8 cellular contexts compared by ENCODE assay signal in the genomic region with DNA sequence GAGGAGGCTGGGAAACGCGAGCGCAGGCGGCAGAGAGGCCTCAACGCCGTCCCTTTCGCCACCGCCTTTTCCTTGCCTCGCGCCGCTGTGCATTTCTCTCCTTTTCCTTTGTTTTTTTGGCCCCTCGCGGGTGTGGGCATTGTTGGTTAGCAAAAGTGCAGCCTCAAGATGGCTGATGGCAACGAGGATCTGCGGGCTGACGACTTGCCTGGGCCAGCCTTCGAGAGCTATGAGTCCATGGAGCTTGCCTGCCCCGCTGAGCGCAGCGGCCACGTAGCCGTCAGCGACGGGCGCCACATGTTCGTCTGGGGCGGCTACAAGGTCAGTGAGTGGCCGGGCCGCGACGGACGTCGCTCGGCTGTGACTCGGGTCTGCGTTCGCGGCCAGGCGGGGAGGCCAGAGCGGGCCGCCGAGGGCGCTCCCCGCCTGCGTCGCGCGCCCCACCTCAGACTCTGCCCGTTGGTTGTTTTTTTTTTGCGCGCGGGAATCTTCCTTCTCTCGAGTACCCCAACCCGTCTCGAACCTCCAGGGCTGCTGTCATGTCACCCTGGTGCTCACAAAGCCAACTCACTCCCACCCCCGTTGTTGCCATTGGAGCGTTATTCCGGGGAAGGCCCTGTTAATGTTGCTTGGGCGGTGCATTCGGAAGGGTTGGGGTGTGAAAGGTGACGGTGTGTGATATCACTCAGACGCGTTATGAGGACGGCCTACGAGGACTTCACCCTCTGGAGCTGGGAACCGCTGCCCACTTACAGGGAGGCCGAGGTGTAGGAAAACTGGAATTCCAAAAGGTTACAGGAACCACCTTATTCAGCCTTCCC. TPM values are rescaled to one million over a fixed set of nuclear protein-coding genes. Genes with fewer than 3 reads are reported as not detected.
A peak's percentile ranks its signal among the peaks of the same experiment; 100 is the strongest.
DNase-seq lines count a peak whose midpoint lies in the region; ATAC-seq and FAIRE-seq lines count a peak whose summit lies in the region.

No MANE protein-coding gene starts in this region.

- FAIRE-seq in urothelium cell line (lab: Jason Lieb, UNC) = peak; percentile 93

- H3K4me3 ChIP-seq in adipocyte (ENCODE audit: low read length) = peak overlapping the region; percentile 92

- H3K36me3 ChIP-seq in adipocyte (ENCODE audit: control insufficient read depth, insufficient read depth, low read length, severe bottlenecking) = peaks cover 12% of the 10 kb centered on the region

- no peaks in the 10 kb centered on the region for H3K27me3 ChIP-seq in adipocyte (replicated peaks; ENCODE audit: control insufficient read depth, insufficient read depth, low read length)

- peaks cover 28% of the 10 kb centered on the region for H3K4me1 ChIP-seq in adipocyte (ENCODE audit: control insufficient read depth, insufficient read depth, low read length)

- DNase-seq in D341Med (ENCODE audit: low spot score) (peak; percentile 49), HT1080 (ENCODE audit: low read depth) (peak; percentile 50), T follicular helper cell (ENCODE audit: low read depth) (peak; percentile 64), adipocyte (ENCODE audit: low read depth) (peak; percentile 67), left ventricle myocardium superior (peak; percentile 70), putamen (ENCODE audit: low spot score) (peak; percentile 53), urothelium cell line (ENCODE audit: low spot score) (peak; percentile 51)

- peak overlapping the region; percentile 99 for H3K9ac ChIP-seq in adipocyte (ENCODE audit: low read length)

- H3K9me3 ChIP-seq in adipocyte (ENCODE audit: control insufficient read depth, low read length) = no peaks in the 10 kb centered on the region

- intact Hi-C loops in left ventricle myocardium superior (cut with micrococcal nuclease) = loop anchor here (10.0 kb wide), 1 partner anchor 134 kb away; a partner anchor contains a TSS

- ATAC-seq in GM21381 (IDR thresholded peaks at IDR 0.05; ENCODE audit: unreplicated experiment) = peak; percentile 27
- ATAC-seq in left ventricle myocardium superior = peak; percentile 46

RNA-seq across cellular contexts. Expression of a gene that starts 0.6 kb away (rescaled TPM):
- 48.4 and 66.2 TPM in 2 replicates for total RNA-seq in HT1080 (2014; rRNA removed; shearing (Covaris generic))
- polyA plus RNA-seq in HT1080 (2015; cell fraction: cytosol; rRNA removed) = 43.3 and 52.4 TPM in 2 replicates
- 71.9 and 73.3 TPM in 2 replicates for polyA plus RNA-seq in HT1080 (2015; cell fraction: nucleus; rRNA removed)
- 85.5 TPM for total RNA-seq in left ventricle myocardium superior

Comparison
In these comparisons a context has a peak if more than half of its experiments do, and no peak if none do; other contexts are left out.
1. Peak in every context shown above with its lines: DNase-seq, ATAC-seq and H3K4me3 ChIP-seq.